ENCODE assay signal across 19 cellular contexts in genomic region chr21:15874610-15875009, GRCh38.
A peak's percentile ranks its signal among the peaks of the same experiment; 100 is the strongest.
DNase-seq lines count a peak whose midpoint lies in the region; ATAC-seq and TF ChIP-seq lines count a peak whose summit lies in the region.
"Had no signal": no experiment of that assay in that cellular context is flagged by ENCODE, and none has a peak within 500 bp of the region (broad histone marks: within the 10 kb centered on the region; RNA-seq: fewer than 3 reads in every experiment).

No MANE protein-coding gene starts in this region.

- intact Hi-C loops in mucosa of descending colon (cut with DNase I, micrococcal nuclease), result no loop called here

- H3K36me3 ChIP-seq in mucosa of descending colon (ENCODE audit: low read depth), result no peaks in the 10 kb centered on the region

- H3K4me3 ChIP-seq in epithelial cell of esophagus (ENCODE audit: low read length) (no peak overlapping the region), mucosa of descending colon (no peak overlapping the region)
- H3K4me3 ChIP-seq: BLaER1 treated with 17β-estradiol and CSF1 and Interleukin-3, amounts not matched to agents 10 nM and 100 nM; GM12878; SJCRH30 had no signal

- DNase-seq in HCEC 1CT (peak; percentile 36), amniotic epithelial cell (ENCODE audit: low read depth) (peak; percentile 55), epithelial cell of esophagus (ENCODE audit: low read depth) (peak; percentile 30), mucosa of descending colon (no peak), AML-193 (lab: John Stamatoyannopoulos, UW) (no peak), DMS 273 treated with DMSO at 0.1 percent for 48 hours (lab: John Stamatoyannopoulos, UW) (no peak)
- DNase-seq in stimulated activated naive CD4-positive, alpha-beta T cell treated with Interleukin-2 at 50 U/mL for 16 hours (lab: John Stamatoyannopoulos, UW), result no peak
- DNase-seq: Calu3; CD8-positive, alpha-beta T cell; DMS79 treated with DMSO at 0.1 percent for 48 hours; H7; HFFc6; NCI-H1105; NCI-H2081 treated with DMSO at 0.1 percent for 48 hours; NCI-H446; NCI-H526; SJCRH30 had no signal

- ATAC-seq in mucosa of descending colon, result peak; percentile 66
- ATAC-seq: CD8-positive, alpha-beta T cell; GM12878 had no signal

- TF ChIP-seq CTCF in epithelial cell of esophagus (IDR thresholded peaks at IDR 0.05; ENCODE audit: insufficient read depth, low read depth, low read length, missing control alignments) (no peak), mucosa of descending colon (IDR thresholded peaks at IDR 0.05) (no peak)

- no peaks in the 10 kb centered on the region for H3K9me3 ChIP-seq in mucosa of descending colon
- H3K9me3 ChIP-seq: SJCRH30 had no signal

- no peaks in the 10 kb centered on the region for H3K4me1 ChIP-seq in mucosa of descending colon (ENCODE audit: low read depth)

Comparison
In these comparisons a context has a peak if more than half of its experiments do, and no peak if none do; other contexts are left out.
1. DNase-seq: peak in HCEC 1CT (single experiment), amniotic epithelial cell (single experiment) and epithelial cell of esophagus (single experiment); none in mucosa of descending colon (0 of 3), stimulated activated naive CD4-positive, alpha-beta T cell treated with Interleukin-2 at 50 U/mL for 16 hours (single experiment), AML-193 (0 of 2) and DMS 273 treated with DMSO at 0.1 percent for 48 hours (single experiment).